ENCODE assay signal across 22 cellular contexts in genomic region chr2:180058993-180059392, GRCh38.
"Had no signal": no experiment of that assay in that cellular context is flagged by ENCODE, and none has a peak within 500 bp of the region (broad histone marks: within the 10 kb centered on the region; RNA-seq: fewer than 3 reads in every experiment).

No MANE protein-coding gene starts in this region.

- H3K27me3 ChIP-seq: MG63, SJSA1 had no signal

- ATAC-seq: HepG2 had no signal

- DNase-seq: IMR-90, Karpas-422, KG1, MG63, NCI-H1092, NCI-H1105 treated with DMSO at 0.1 percent for 48 hours, NCI-H1417 treated with DMSO at 0.1 percent for 48 hours, NCI-H146, NCI-H1694 treated with DMSO at 0.1 percent for 48 hours, NCI-H1930, NCI-H2081, NCI-H2107, NCI-H2227 treated with DMSO at 0.1 percent for 48 hours, NCI-H524, NCI-H526 treated with DMSO at 0.1 percent for 48 hours, NCI-H748 treated with DMSO at 0.1 percent for 48 hours, Right ventricle myocardium superior, RPMI8226, SIG-M5 had no signal

- H3K4me3 ChIP-seq: MG63, SJSA1, SK-N-MC had no signal

- H3K4me1 ChIP-seq: SJSA1 had no signal

- H3K9me3 ChIP-seq: MG63, SJSA1 had no signal

- H3K27ac ChIP-seq: SJSA1, SK-N-MC had no signal

- H3K36me3 ChIP-seq: MG63, SJSA1 had no signal
